Comparison of ENCODE assay signal across 23 cellular contexts in the genomic region with DNA sequence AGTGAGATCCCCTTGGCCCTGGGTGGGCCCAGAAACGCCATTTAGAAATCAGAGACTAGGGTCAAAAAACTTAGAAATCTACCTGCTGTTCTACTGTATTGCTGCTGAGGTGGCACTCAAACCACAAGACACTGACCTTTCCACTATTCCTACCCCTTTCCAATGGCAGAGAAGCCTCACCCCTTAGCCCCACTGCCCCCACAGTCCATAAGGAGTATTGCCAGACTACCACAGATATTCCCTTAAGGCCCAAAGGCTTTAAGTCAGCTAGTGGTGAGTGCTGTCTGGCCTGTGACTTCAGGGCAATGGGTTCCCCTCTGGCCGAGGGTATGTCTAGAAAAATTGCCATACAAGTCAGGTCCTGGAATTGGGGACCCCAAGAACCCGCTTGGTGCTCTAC.
DNase-seq lines count a peak whose midpoint lies in the region; ATAC-seq and TF ChIP-seq lines count a peak whose summit lies in the region.
"Had no signal": no experiment of that assay in that cellular context is flagged by ENCODE, and none has a peak within 500 bp of the region (broad histone marks: within the 10 kb centered on the region; RNA-seq: fewer than 3 reads in every experiment).

No MANE protein-coding gene starts in this region.

- no peak overlapping the region for H3K4me3 ChIP-seq in brain microvascular endothelial cell (ENCODE audit: low read depth, low read length)
- H3K4me3 ChIP-seq: BLaER1, MG63 had no signal

- no peak for TF ChIP-seq CTCF in brain microvascular endothelial cell (IDR thresholded peaks at IDR 0.05; ENCODE audit: low read depth, low read length, missing control alignments)

- in situ Hi-C loops in SK-MEL-5 (cut with HindIII; ENCODE audit: low pct_unique_long_range_greater_than_20kb, low sequenced_read_pairs) (no loop called here), brain microvascular endothelial cell (cut with HindIII; ENCODE audit: low pct_ligation_motif_present, low sequenced_read_pairs) (no loop called here)

- no peaks in the 10 kb centered on the region for H3K27me3 ChIP-seq in brain microvascular endothelial cell (replicated peaks)
- H3K27me3 ChIP-seq: BLaER1, MG63 had no signal

- no peaks in the 10 kb centered on the region for H3K36me3 ChIP-seq in brain microvascular endothelial cell (replicated peaks)
- H3K36me3 ChIP-seq: BLaER1, MG63 had no signal

- H3K27ac ChIP-seq in brain microvascular endothelial cell = no peak overlapping the region
- H3K27ac ChIP-seq: BLaER1 had no signal

- ATAC-seq in GM19455 (IDR thresholded peaks at IDR 0.05; ENCODE audit: unreplicated experiment) = no peak
- no peak for ATAC-seq in HG03196 (IDR thresholded peaks at IDR 0.05; ENCODE audit: unreplicated experiment)
- ATAC-seq: CD8-positive, alpha-beta T cell; Right ventricle myocardium inferior had no signal

- peak; percentile 4 for DNase-seq in ELR (ENCODE audit: low read depth)
- peak; percentile 14 for DNase-seq in H4 (ENCODE audit: low spot score)
- DNase-seq in SK-MEL-5 (ENCODE audit: low read depth, low spot score) = peak; percentile 8
- DNase-seq in iPS DF 4.7 (ENCODE audit: extremely low read depth, low spot score) = peak; percentile 7
- no peak for DNase-seq in activated effector memory CD4-positive, alpha-beta T cell treated with anti-CD3 and anti-CD28 coated beads, Interleukin-2, amount 50 U/mL, for 16 hours
- DNase-seq in brain microvascular endothelial cell = no peak
- DNase-seq: CD8-positive, alpha-beta T cell; DMS79 treated with DMSO at 0.1 percent for 48 hours; HFFc6; Karpas-422; MG63; NCI-H1092; NCI-H1436 treated with DMSO at 0.1 percent for 48 hours; NCI-H2029 treated with DMSO at 0.1 percent for 48 hours; NCI-H2171 treated with DMSO at 0.1 percent for 48 hours; NCI-H446 treated with DMSO at 0.1 percent for 48 hours; NCI-H69; NK-92 treated with Interleukin-12 subunit alpha and Interleukin-12 subunit beta, amount 100 ng/mL, for 24 hours; SW 1271 had no signal

Comparison
In these comparisons a context has a peak if more than half of its experiments do, and no peak if none do; other contexts are left out.
1. DNase-seq: peak in ELR (single experiment), H4 (single experiment), SK-MEL-5 (single experiment) and iPS DF 4.7 (single experiment); none in activated effector memory CD4-positive, alpha-beta T cell treated with anti-CD3 and anti-CD28 coated beads, Interleukin-2, amount 50 U/mL, for 16 hours (single experiment) and brain microvascular endothelial cell (single experiment).